18 cellular contexts compared by ENCODE assay signal in genomic region chr7:155802906-155803417, GRCh38. TPM values are rescaled to one million over a fixed set of nuclear protein-coding genes. Genes with fewer than 3 reads are reported as not detected.
DNase-seq lines count a peak whose midpoint lies in the region; ATAC-seq and TF ChIP-seq lines count a peak whose summit lies in the region.
"Had no signal": no experiment of that assay in that cellular context is flagged by ENCODE, and none has a peak within 500 bp of the region (broad histone marks: within the 10 kb centered on the region; RNA-seq: fewer than 3 reads in every experiment).

No MANE protein-coding gene starts in this region.

- intact Hi-C loops in IMR-90 (cut with micrococcal nuclease): no loop called here

- dilution Hi-C loops in IMR-90 (cut with HindIII; ENCODE audit: low sequenced_read_pairs, unreplicated experiment): no loop called here

- TF ChIP-seq CTCF in IMR-90 (conservative IDR thresholded peaks at IDR 0.05; ENCODE audit: low read depth, low read length): no peak
- no peak for TF ChIP-seq CTCF in mesothelial cell of epicardium (IDR thresholded peaks at IDR 0.05; ENCODE audit: unreplicated experiment)

- H4K5ac ChIP-seq in IMR-90 (ENCODE audit: low read depth, low read length): no peak overlapping the region

- no peak overlapping the region for H4K91ac ChIP-seq in IMR-90 (ENCODE audit: insufficient read depth, low read depth, low read length)

- H2AK9ac ChIP-seq in IMR-90 (replicated peaks; ENCODE audit: low read depth, low read length, poor library complexity): no peak overlapping the region

- H3K9me1 ChIP-seq in IMR-90 (ENCODE audit: insufficient read depth, low read length): no peaks in the 10 kb centered on the region

- no peak overlapping the region for H3K27ac Mint-ChIP-seq in activated naive CD8-positive, alpha-beta T cell treated with anti-CD3 and anti-CD28 coated beads, Interleukin-2, amount 50 U/mL, for 24 hours
- no peak overlapping the region for H3K27ac Mint-ChIP-seq in mesothelial cell of epicardium
- H3K27ac Mint-ChIP-seq: activated B cell treated with CpG ODN at 0.5 μM for 24 hours had no signal

- H3K4me3 Mint-ChIP-seq in activated naive CD8-positive, alpha-beta T cell treated with anti-CD3 and anti-CD28 coated beads, Interleukin-2, amount 50 U/mL, for 24 hours: no peak overlapping the region
- H3K4me3 Mint-ChIP-seq in mesothelial cell of epicardium: no peak overlapping the region

- TF ChIP-seq RAD21 in IMR-90 (IDR thresholded peaks at IDR 0.05; ENCODE audit: low read length): no peak

- no peaks in the 10 kb centered on the region for H3K36me3 Mint-ChIP-seq in activated naive CD8-positive, alpha-beta T cell treated with anti-CD3 and anti-CD28 coated beads, Interleukin-2, amount 50 U/mL, for 24 hours (ENCODE audit: low read depth)
- no peaks in the 10 kb centered on the region for H3K36me3 Mint-ChIP-seq in mesothelial cell of epicardium

- DNase-seq in IMR-90: no peak
- DNase-seq in skeletal muscle cell (ENCODE audit: low read depth): no peak
- no peak for DNase-seq in NCI-H510A treated with DMSO at 0.1 percent for 48 hours (lab: John Stamatoyannopoulos, UW)
- no peak for DNase-seq in NCI-H2171 (lab: John Stamatoyannopoulos, UW)
- no peak for DNase-seq in activated naive CD8-positive, alpha-beta T cell treated with anti-CD3 and anti-CD28 coated beads, Interleukin-2, amount 50 U/mL, for 24 hours
- no peak for DNase-seq in mesothelial cell of epicardium (ENCODE audit: low spot score in 2 of 2, unreplicated experiment in 2 of 2)
- DNase-seq: activated B cell treated with CpG ODN at 0.5 μM for 24 hours; activated effector memory CD4-positive, alpha-beta T cell treated with Interleukin-2 at 50 U/mL for 16 hours; DMS 273 treated with DMSO at 0.1 percent for 48 hours; gastrocnemius medialis; NCI-H2029; ovary; SHP77 treated with DMSO at 0.1 percent for 48 hours; transverse colon had no signal

- ATAC-seq in IMR-90 (ENCODE audit: low read depth): no peak
- no peak for ATAC-seq in activated naive CD8-positive, alpha-beta T cell treated with anti-CD3 and anti-CD28 coated beads, Interleukin-2, amount 50 U/mL, for 24 hours
- ATAC-seq: gastrocnemius medialis had no signal

- H3K4ac ChIP-seq in IMR-90 (ENCODE audit: low read depth, low read length): no peak overlapping the region

- in situ Hi-C loops in IMR-90 (cut with MboI; ENCODE audit: low sequenced_read_pairs): loop anchor here (5.0 to 25.0 kb wide), 2 partner anchors 834 to 1019 kb away; partner anchors contain the start of gene RNF32

- no peak overlapping the region for H3K56ac ChIP-seq in IMR-90 (ENCODE audit: extremely low read depth, insufficient read depth, low read length)

- no peaks in the 10 kb centered on the region for H3K36me3 ChIP-seq in ES-I3 (ENCODE audit: insufficient read depth, low read length)
- no peaks in the 10 kb centered on the region for H3K36me3 ChIP-seq in IMR-90 (ENCODE audit: control insufficient read depth, insufficient read depth, low read length)
- no peaks in the 10 kb centered on the region for H3K36me3 ChIP-seq in iPS-15b (ENCODE audit: control insufficient read depth, insufficient read depth, low read length)
- H3K36me3 ChIP-seq: gastrocnemius medialis, ovary, transverse colon had no signal

- H3K9me3 ChIP-seq in ES-I3 (ENCODE audit: control insufficient read depth, insufficient read depth, low read length) (no peaks in the 10 kb centered on the region), IMR-90 (ENCODE audit: control insufficient read depth, insufficient read depth, low read length) (no peaks in the 10 kb centered on the region), iPS-15b (ENCODE audit: control insufficient read depth, insufficient read depth, low read length) (no peaks in the 10 kb centered on the region)
- H3K9me3 ChIP-seq: gastrocnemius medialis, ovary, transverse colon had no signal

- POLR2A ChIA-PET in IMR-90 (lab: Charles Lee; ENCODE audit: unreplicated experiment): no interaction called here

- H3K9me3 Mint-ChIP-seq in activated naive CD8-positive, alpha-beta T cell treated with anti-CD3 and anti-CD28 coated beads, Interleukin-2, amount 50 U/mL, for 24 hours: no peaks in the 10 kb centered on the region
- no peaks in the 10 kb centered on the region for H3K9me3 Mint-ChIP-seq in mesothelial cell of epicardium
- H3K9me3 Mint-ChIP-seq: activated B cell treated with CpG ODN at 0.5 μM for 24 hours had no signal

- no peak overlapping the region for H2AK5ac ChIP-seq in IMR-90 (ENCODE audit: low read depth, low read length)

- peak overlapping the region; percentile 47; the same call in 1 of the 2 replicates for H3K9ac ChIP-seq in ES-I3 (ENCODE audit: low read depth, low read length)
- H3K9ac ChIP-seq in IMR-90 (ENCODE audit: low read depth, low read length): no peak overlapping the region
- no peak overlapping the region for H3K9ac ChIP-seq in iPS-15b (ENCODE audit: low read depth, low read length)

- no peak overlapping the region for H2BK5ac ChIP-seq in IMR-90 (ENCODE audit: low read depth, low read length, poor library complexity, severe bottlenecking)

- peaks cover 19% of the 10 kb centered on the region for H3K4me1 Mint-ChIP-seq in activated naive CD8-positive, alpha-beta T cell treated with anti-CD3 and anti-CD28 coated beads, Interleukin-2, amount 50 U/mL, for 24 hours
- peaks cover 16% of the 10 kb centered on the region for H3K4me1 Mint-ChIP-seq in mesothelial cell of epicardium

- no peak overlapping the region for H2BK15ac ChIP-seq in IMR-90 (ENCODE audit: low read depth, low read length)

- no peak overlapping the region for H3K4me2 ChIP-seq in IMR-90 (ENCODE audit: low read depth, low read length)

- H3K27me3 ChIP-seq in IMR-90 (ENCODE audit: control insufficient read depth, insufficient read depth, low read length) (peaks cover 62% of the 10 kb centered on the region), iPS-15b (ENCODE audit: control insufficient read depth, insufficient read depth, low read length) (peaks cover 88% of the 10 kb centered on the region)

- H4K8ac ChIP-seq in IMR-90 (ENCODE audit: low read depth in 2 of 2, low read length in 2 of 2): no peak overlapping the region

- H3K4me1 ChIP-seq in ES-I3 (ENCODE audit: insufficient read depth, low read length): 0 out of 2 replicates have a peak, but pooled peaks cover 2% of the 10 kb centered on the region
- H3K4me1 ChIP-seq in IMR-90 (ENCODE audit: control insufficient read depth, insufficient read depth, low read length): peaks cover 5% of the 10 kb centered on the region; the same call in 1 of the 2 replicates
- H3K4me1 ChIP-seq in iPS-15b (ENCODE audit: control insufficient read depth, insufficient read depth, low read length): no peaks in the 10 kb centered on the region

- no TSS peak for BruUV-seq in IMR-90 (replicated peaks; lab: Mats Ljungman, UMichigan)

- H3K18ac ChIP-seq in IMR-90 (ENCODE audit: low read depth, low read length): no peak overlapping the region

- H3K27ac ChIP-seq in IMR-90 (ENCODE audit: insufficient read depth, low read length): no peak overlapping the region
- H3K27ac ChIP-seq: epithelial cell of prostate, gastrocnemius medialis, ovary had no signal

- TF ChIP-seq POLR2A in IMR-90 (IDR thresholded peaks at IDR 0.05; ENCODE audit: low read depth, low read length): no peak

- H2BK20ac ChIP-seq in IMR-90 (ENCODE audit: low read depth, low read length): no peak overlapping the region

- H2BK120ac ChIP-seq in IMR-90 (ENCODE audit: low read depth, low read length): no peak overlapping the region

- H3K14ac ChIP-seq in IMR-90 (replicated peaks; ENCODE audit: low read depth, low read length): no peak overlapping the region

- H4K20me1 ChIP-seq in IMR-90 (ENCODE audit: insufficient read depth, low read length): no peaks in the 10 kb centered on the region

- 5% methylated on average over 50 of the region's 70 CpGs; no CpG with 5 or more reads in 1 of the 2 experiments for WGBS in IMR-90 (ENCODE audit: extremely low coverage in 2 of 2, insufficient read length in 1 of 2), 2 experiments

- H3K4me3 ChIP-seq in IMR-90 (ENCODE audit: insufficient read depth, low read depth, low read length) (no peak overlapping the region), iPS-15b (ENCODE audit: low read depth, low read length) (peak overlapping the region; percentile 45), skeletal muscle cell (ENCODE audit: low read depth, low read length) (peak overlapping the region; percentile 37)
- H3K4me3 ChIP-seq: ovary had no signal

- peaks cover 75% of the 10 kb centered on the region for H3K27me3 Mint-ChIP-seq in activated naive CD8-positive, alpha-beta T cell treated with anti-CD3 and anti-CD28 coated beads, Interleukin-2, amount 50 U/mL, for 24 hours
- H3K27me3 Mint-ChIP-seq in mesothelial cell of epicardium (ENCODE audit: low read depth): peaks cover 87% of the 10 kb centered on the region

- peak overlapping the region; percentile 63 for H2AFZ ChIP-seq in IMR-90 (replicated peaks; ENCODE audit: low read length, poor library complexity)

- CTCF ChIA-PET in IMR-90 (lab: Yijun Ruan, JAX): no interaction called here

- no peaks in the 10 kb centered on the region for H3K79me1 ChIP-seq in IMR-90 (ENCODE audit: low read depth in 1 of 2, low read length in 2 of 2)

- H3K23ac ChIP-seq in IMR-90 (ENCODE audit: low read depth, low read length): no peak overlapping the region

TF ChIP-seq in IMR-90, 13 proteins besides CTCF, POLR2A, EP300 and RAD21:
- TF ChIP-seq BHLHE40 (IDR thresholded peaks at IDR 0.05; ENCODE audit: low read depth, low read length) (no peak), MAFK (IDR thresholded peaks at IDR 0.05; ENCODE audit: low read depth, low read length) (no peak)

RNA-seq across cellular contexts. Expression of gene SHH, which starts 9.3 kb away (rescaled TPM):
- total RNA-seq in IMR-90 (2012; rRNA removed): under 0.01 TPM in 1 of 2 replicates, not detected in the other
- polyA plus RNA-seq in IMR-90 (2012; rRNA removed): 0.03 TPM in 1 of 2 replicates, not detected in the other
- polyA plus RNA-seq in IMR-90 (2012; cell fraction: cytosol; rRNA removed): 0.01 and 0.04 TPM in 2 replicates
- polyA plus RNA-seq in IMR-90 (2012; cell fraction: nucleus; rRNA removed; ENCODE audit: low replicate concordance): 0.03 and 0.11 TPM in 2 replicates
- 0.58 to 0.75 TPM (median 0.73 TPM) in 3 replicates for total RNA-seq in mesothelial cell of epicardium
- total RNA-seq: activated B cell treated with CpG ODN at 0.5 μM for 24 hours, gastrocnemius medialis had no signal
- polyA plus RNA-seq: BJ, ovary had no signal
